ENCODE assay signal across 1 cellular context in the genomic region with DNA sequence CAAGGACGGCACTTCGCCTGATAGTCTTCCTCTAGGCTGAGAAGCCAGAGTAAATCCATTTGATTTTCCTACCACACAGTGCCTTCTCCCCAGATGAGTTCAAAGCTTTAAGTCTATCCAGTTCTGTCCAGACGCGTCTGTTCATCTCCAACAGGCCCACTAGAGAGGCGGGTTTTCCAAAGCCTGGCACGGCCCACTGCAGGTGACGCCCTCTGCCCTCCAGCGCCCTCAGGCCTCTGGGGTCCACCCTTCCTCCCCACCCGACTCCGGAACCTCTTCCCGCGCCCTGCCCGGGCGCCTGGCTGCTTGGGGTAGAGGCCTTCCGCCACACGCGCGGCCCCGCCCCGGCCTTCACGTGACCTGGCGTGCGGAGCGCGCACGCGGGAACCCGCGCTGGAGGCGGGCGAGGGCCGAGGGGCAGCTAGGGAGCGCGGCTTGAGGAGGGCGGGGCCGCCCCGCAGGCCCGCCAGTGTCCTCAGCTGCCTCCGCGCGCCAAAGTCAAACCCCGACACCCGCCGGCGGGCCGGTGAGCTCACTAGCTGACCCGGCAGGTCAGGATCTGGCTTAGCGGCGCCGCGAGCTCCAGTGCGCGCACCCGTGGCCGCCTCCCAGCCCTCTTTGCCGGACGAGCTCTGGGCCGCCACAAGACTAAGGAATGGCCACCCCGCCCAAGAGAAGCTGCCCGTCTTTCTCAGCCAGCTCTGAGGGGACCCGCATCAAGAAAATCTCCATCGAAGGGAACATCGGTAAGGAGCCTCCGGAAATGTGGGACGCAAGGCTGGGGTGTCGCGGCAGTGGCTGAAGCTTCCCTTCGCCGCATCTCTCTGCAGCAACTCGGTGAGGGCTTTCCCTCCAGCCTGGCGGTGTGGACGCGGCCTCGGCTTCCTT.
TF ChIP-seq lines count a peak whose summit lies in the region.

Gene DCK, plus strand, starts transcription at position 469 of the 888 bp plus-strand sequence. Its CDS starts 187 bp downstream, at position 656.

TF ChIP-seq in K562, 482 proteins besides CTCF, POLR2A, EP300 and RAD21 (continued from another document and continues in another):
- no peak for TF ChIP-seq ZNF324 (CRISPR knock-in tag; IDR thresholded peaks at IDR 0.05)
- peak; percentile 74; the same call in 1 of the 2 replicates for TF ChIP-seq ZNF644 (tag; IDR thresholded peaks at IDR 0.05; ENCODE audit: low read depth)
- no peak for TF ChIP-seq NCOA6 (IDR thresholded peaks at IDR 0.05)
- TF ChIP-seq C11orf30 (IDR thresholded peaks at IDR 0.05; ENCODE audit: low read depth): no peak
- no peak for TF ChIP-seq POLR3G (IDR thresholded peaks at IDR 0.05; ENCODE audit: extremely low read depth, insufficient read length, insufficient replicate concordance)
- TF ChIP-seq KLF6 (CRISPR knock-in tag; IDR thresholded peaks at IDR 0.05; ENCODE audit: borderline replicate concordance): no peak
- TF ChIP-seq, protein P1, sequence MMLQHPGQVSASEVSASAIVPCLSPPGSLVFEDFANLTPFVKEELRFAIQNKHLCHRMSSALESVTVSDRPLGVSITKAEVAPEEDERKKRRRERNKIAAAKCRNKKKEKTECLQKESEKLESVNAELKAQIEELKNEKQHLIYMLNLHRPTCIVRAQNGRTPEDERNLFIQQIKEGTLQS (IDR thresholded peaks at IDR 0.05): peak; percentile 44
- TF ChIP-seq, protein P1 (CRISPR knock-in tag; conservative IDR thresholded peaks at IDR 0.05): no peak
- no peak for TF ChIP-seq NFE2L1 (tag; IDR thresholded peaks at IDR 0.05; ENCODE audit: borderline replicate concordance, low read depth)
- peak; percentile 96 for TF ChIP-seq CTBP1 (IDR thresholded peaks at IDR 0.05; ENCODE audit: borderline replicate concordance)
- TF ChIP-seq, protein P2, sequence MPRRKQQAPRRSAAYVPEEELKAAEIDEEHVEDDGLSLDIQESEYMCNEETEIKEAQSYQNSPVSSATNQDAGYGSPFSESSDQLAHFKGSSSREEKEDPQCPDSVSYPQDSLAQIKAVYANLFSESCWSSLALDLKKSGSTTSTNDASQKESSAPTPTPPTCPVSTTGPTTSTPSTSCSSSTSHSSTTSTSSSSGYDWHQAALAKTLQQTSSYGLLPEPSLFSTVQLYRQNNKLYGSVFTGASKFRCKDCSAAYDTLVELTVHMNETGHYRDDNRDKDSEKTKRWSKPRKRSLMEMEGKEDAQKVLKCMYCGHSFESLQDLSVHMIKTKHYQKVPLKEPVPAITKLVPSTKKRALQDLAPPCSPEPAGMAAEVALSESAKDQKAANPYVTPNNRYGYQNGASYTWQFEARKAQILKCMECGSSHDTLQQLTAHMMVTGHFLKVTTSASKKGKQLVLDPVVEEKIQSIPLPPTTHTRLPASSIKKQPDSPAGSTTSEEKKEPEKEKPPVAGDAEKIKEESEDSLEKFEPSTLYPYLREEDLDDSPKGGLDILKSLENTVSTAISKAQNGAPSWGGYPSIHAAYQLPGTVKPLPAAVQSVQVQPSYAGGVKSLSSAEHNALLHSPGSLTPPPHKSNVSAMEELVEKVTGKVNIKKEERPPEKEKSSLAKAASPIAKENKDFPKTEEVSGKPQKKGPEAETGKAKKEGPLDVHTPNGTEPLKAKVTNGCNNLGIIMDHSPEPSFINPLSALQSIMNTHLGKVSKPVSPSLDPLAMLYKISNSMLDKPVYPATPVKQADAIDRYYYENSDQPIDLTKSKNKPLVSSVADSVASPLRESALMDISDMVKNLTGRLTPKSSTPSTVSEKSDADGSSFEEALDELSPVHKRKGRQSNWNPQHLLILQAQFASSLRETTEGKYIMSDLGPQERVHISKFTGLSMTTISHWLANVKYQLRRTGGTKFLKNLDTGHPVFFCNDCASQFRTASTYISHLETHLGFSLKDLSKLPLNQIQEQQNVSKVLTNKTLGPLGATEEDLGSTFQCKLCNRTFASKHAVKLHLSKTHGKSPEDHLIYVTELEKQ (CRISPR knock-in tag; IDR thresholded peaks at IDR 0.05): no peak
- TF ChIP-seq HDAC8 (tag; IDR thresholded peaks at IDR 0.05): no peak
- no peak for TF ChIP-seq FOXK1 (CRISPR knock-in tag; IDR thresholded peaks at IDR 0.05; ENCODE audit: borderline replicate concordance)
- no peak for TF ChIP-seq ASH1L (IDR thresholded peaks at IDR 0.05; ENCODE audit: borderline replicate concordance, low read depth, partially characterized antibody)
- TF ChIP-seq, protein P3, sequence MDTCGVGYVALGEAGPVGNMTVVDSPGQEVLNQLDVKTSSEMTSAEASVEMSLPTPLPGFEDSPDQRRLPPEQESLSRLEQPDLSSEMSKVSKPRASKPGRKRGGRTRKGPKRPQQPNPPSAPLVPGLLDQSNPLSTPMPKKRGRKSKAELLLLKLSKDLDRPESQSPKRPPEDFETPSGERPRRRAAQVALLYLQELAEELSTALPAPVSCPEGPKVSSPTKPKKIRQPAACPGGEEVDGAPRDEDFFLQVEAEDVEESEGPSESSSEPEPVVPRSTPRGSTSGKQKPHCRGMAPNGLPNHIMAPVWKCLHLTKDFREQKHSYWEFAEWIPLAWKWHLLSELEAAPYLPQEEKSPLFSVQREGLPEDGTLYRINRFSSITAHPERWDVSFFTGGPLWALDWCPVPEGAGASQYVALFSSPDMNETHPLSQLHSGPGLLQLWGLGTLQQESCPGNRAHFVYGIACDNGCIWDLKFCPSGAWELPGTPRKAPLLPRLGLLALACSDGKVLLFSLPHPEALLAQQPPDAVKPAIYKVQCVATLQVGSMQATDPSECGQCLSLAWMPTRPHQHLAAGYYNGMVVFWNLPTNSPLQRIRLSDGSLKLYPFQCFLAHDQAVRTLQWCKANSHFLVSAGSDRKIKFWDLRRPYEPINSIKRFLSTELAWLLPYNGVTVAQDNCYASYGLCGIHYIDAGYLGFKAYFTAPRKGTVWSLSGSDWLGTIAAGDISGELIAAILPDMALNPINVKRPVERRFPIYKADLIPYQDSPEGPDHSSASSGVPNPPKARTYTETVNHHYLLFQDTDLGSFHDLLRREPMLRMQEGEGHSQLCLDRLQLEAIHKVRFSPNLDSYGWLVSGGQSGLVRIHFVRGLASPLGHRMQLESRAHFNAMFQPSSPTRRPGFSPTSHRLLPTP (IDR thresholded peaks at IDR 0.05; ENCODE audit: borderline replicate concordance, extremely low read depth, insufficient read length): no peak
- TF ChIP-seq MYNN (IDR thresholded peaks at IDR 0.05): peak; percentile 17; the same call in 1 of the 2 replicates
- no peak for TF ChIP-seq MYNN (CRISPR knock-in tag; IDR thresholded peaks at IDR 0.05)
- TF ChIP-seq TBP (optimal IDR thresholded peaks at IDR 0.05; ENCODE audit: low read depth, low read length): peak; percentile 70
- TF ChIP-seq, protein P4, sequence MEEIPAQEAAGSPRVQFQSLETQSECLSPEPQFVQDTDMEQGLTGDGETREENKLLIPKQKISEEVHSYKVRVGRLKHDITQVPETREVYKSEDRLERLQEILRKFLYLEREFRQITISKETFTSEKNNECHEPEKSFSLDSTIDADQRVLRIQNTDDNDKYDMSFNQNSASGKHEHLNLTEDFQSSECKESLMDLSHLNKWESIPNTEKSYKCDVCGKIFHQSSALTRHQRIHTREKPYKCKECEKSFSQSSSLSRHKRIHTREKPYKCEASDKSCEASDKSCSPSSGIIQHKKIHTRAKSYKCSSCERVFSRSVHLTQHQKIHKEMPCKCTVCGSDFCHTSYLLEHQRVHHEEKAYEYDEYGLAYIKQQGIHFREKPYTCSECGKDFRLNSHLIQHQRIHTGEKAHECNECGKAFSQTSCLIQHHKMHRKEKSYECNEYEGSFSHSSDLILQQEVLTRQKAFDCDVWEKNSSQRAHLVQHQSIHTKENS (CRISPR knock-in tag; IDR thresholded peaks at IDR 0.05): no peak
- no peak for TF ChIP-seq TAL1 (IDR thresholded peaks at IDR 0.05)
- TF ChIP-seq NFXL1 (CRISPR knock-in tag; IDR thresholded peaks at IDR 0.05): no peak
- TF ChIP-seq SMAD2 (IDR thresholded peaks at IDR 0.05; ENCODE audit: low read depth, low read length): no peak
- TF ChIP-seq SRSF1 (IDR thresholded peaks at IDR 0.05; ENCODE audit: low read depth, low read length): no peak
- TF ChIP-seq TOE1 (IDR thresholded peaks at IDR 0.05; ENCODE audit: borderline replicate concordance): peak; percentile 78; the same call in 1 of the 2 replicates
- TF ChIP-seq TOE1 (CRISPR knock-in tag; IDR thresholded peaks at IDR 0.05; ENCODE audit: borderline replicate concordance, low read depth): peak; percentile 14; the same call in 1 of the 2 replicates
- peak; percentile 91 for TF ChIP-seq E2F3 (CRISPR knock-in tag; IDR thresholded peaks at IDR 0.05)
- no peak for TF ChIP-seq RNF2 (IDR thresholded peaks at IDR 0.05)
- TF ChIP-seq IFI16 (CRISPR knock-in tag; IDR thresholded peaks at IDR 0.05): no peak
- no peak for TF ChIP-seq RFX5 (IDR thresholded peaks at IDR 0.05; ENCODE audit: low read depth, low read length)
- TF ChIP-seq SP2 (IDR thresholded peaks at IDR 0.05; ENCODE audit: extremely low read depth, low read depth, low read length, poor library complexity, severe bottlenecking): no peak
- TF ChIP-seq, protein P5, sequence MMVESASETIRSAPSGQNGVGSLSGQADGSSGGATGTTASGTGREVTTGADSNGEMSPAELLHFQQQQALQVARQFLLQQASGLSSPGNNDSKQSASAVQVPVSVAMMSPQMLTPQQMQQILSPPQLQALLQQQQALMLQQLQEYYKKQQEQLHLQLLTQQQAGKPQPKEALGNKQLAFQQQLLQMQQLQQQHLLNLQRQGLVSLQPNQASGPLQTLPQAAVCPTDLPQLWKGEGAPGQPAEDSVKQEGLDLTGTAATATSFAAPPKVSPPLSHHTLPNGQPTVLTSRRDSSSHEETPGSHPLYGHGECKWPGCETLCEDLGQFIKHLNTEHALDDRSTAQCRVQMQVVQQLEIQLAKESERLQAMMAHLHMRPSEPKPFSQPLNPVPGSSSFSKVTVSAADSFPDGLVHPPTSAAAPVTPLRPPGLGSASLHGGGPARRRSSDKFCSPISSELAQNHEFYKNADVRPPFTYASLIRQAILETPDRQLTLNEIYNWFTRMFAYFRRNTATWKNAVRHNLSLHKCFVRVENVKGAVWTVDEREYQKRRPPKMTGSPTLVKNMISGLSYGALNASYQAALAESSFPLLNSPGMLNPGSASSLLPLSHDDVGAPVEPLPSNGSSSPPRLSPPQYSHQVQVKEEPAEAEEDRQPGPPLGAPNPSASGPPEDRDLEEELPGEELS (CRISPR knock-in tag; IDR thresholded peaks at IDR 0.05; ENCODE audit: borderline replicate concordance): no peak; the same call in 1 of the 2 replicates
- TF ChIP-seq, protein P6, sequence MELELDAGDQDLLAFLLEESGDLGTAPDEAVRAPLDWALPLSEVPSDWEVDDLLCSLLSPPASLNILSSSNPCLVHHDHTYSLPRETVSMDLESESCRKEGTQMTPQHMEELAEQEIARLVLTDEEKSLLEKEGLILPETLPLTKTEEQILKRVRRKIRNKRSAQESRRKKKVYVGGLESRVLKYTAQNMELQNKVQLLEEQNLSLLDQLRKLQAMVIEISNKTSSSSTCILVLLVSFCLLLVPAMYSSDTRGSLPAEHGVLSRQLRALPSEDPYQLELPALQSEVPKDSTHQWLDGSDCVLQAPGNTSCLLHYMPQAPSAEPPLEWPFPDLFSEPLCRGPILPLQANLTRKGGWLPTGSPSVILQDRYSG (tag; conservative IDR thresholded peaks at IDR 0.05; ENCODE audit: low read depth): no peak; the same call in 1 of the 2 replicates
- no peak for TF ChIP-seq PTBP1 (IDR thresholded peaks at IDR 0.05; ENCODE audit: low read depth, low read length)
- TF ChIP-seq TAF9B (IDR thresholded peaks at IDR 0.05; ENCODE audit: partially characterized antibody): peak; percentile 59
- no peak for TF ChIP-seq ETS2 (tag; IDR thresholded peaks at IDR 0.05; ENCODE audit: borderline replicate concordance, poor library complexity, severe bottlenecking)
- no peak; the same call in 1 of the 2 replicates for TF ChIP-seq NR2C2 (CRISPR knock-in tag; IDR thresholded peaks at IDR 0.05)
- TF ChIP-seq NR2C2 (tag; IDR thresholded peaks at IDR 0.05): peak; percentile 87
- TF ChIP-seq BRCA1 (IDR thresholded peaks at IDR 0.05): no peak
- no peak for TF ChIP-seq BRCA1 (CRISPR knock-in tag; IDR thresholded peaks at IDR 0.05)
- TF ChIP-seq THRAP3 (IDR thresholded peaks at IDR 0.05; ENCODE audit: borderline replicate concordance): no peak
- no peak for TF ChIP-seq MCM3 (IDR thresholded peaks at IDR 0.05)
- TF ChIP-seq SMAD4 (CRISPR knock-in tag; conservative IDR thresholded peaks at IDR 0.05): peak; percentile 96
- no peak for TF ChIP-seq DDX20 (tag; IDR thresholded peaks at IDR 0.05; ENCODE audit: low read depth)
- TF ChIP-seq PTTG1 (tag; IDR thresholded peaks at IDR 0.05; ENCODE audit: low read depth): no peak
- TF ChIP-seq ZNF217 (CRISPR knock-in tag; IDR thresholded peaks at IDR 0.05): no peak
- TF ChIP-seq PHF8 (IDR thresholded peaks at IDR 0.05; ENCODE audit: borderline replicate concordance, low read length): peak; percentile 94
- no peak for TF ChIP-seq NCOA4 (IDR thresholded peaks at IDR 0.05; ENCODE audit: partially characterized antibody)
- TF ChIP-seq, protein P7, sequence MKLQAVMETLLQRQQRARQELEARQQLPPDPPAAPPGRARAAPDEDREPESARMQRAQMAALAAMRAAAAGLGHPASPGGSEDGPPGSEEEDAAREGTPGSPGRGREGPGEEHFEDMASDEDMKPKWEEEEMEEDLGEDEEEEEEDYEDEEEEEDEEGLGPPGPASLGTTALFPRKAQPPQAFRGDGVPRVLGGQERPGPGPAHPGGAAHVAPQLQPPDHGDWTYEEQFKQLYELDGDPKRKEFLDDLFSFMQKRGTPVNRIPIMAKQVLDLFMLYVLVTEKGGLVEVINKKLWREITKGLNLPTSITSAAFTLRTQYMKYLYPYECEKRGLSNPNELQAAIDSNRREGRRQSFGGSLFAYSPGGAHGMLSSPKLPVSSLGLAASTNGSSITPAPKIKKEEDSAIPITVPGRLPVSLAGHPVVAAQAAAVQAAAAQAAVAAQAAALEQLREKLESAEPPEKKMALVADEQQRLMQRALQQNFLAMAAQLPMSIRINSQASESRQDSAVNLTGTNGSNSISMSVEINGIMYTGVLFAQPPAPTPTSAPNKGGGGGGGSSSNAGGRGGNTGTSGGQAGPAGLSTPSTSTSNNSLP (IDR thresholded peaks at IDR 0.05; ENCODE audit: borderline replicate concordance, low read depth, low read length): no peak
- no peak for TF ChIP-seq ZNF740 (CRISPR knock-in tag; IDR thresholded peaks at IDR 0.05)
- no peak for TF ChIP-seq ZNF740 (tag; IDR thresholded peaks at IDR 0.05)
- TF ChIP-seq ZNF444 (CRISPR knock-in tag; IDR thresholded peaks at IDR 0.05): no peak
- TF ChIP-seq KAT2B (IDR thresholded peaks at IDR 0.05; ENCODE audit: low read depth, low read length): no peak
- peak; percentile 56; the same call in 1 of the 2 replicates for TF ChIP-seq THAP7 (CRISPR knock-in tag; IDR thresholded peaks at IDR 0.05)
